In genomic region chr6:84156306-84156705, GRCh38 we compare ENCODE assay signal across 30 cellular contexts.
"Had no signal": no experiment of that assay in that cellular context is flagged by ENCODE, and none has a peak within 500 bp of the region (broad histone marks: within the 10 kb centered on the region; RNA-seq: fewer than 3 reads in every experiment).

No MANE protein-coding gene starts in this region.

- H3K36me3 ChIP-seq: ovary, right lobe of liver, uterus had no signal

- H3K27ac Mint-ChIP-seq: naive thymus-derived CD4-positive, alpha-beta T cell; natural killer cell; progenitor cell of endocrine pancreas; stimulated activated memory B cell treated with anti-CD40 and anti-IgM and Interleukin-4, amounts not matched to agents 10 μg/mL and 1 μg/mL and 100 μg/mL, for 72 hours; stimulated activated naive CD8-positive, alpha-beta T cell treated with anti-CD3 and anti-CD28 coated beads, Interleukin-15, amount 100 ng/mL, for 72 hours; type B pancreatic cell had no signal

- H3K4me3 ChIP-seq: ovary, psoas muscle, right lobe of liver, sigmoid colon, suprapubic skin, testis, tibial artery, transverse colon, upper lobe of right lung, uterus had no signal

- H3K9me3 Mint-ChIP-seq: natural killer cell; nephron; neural crest cell; stimulated activated naive CD8-positive, alpha-beta T cell treated with anti-CD3 and anti-CD28 coated beads, Interleukin-15, amount 100 ng/mL, for 72 hours; type B pancreatic cell had no signal

- FAIRE-seq: small intestine had no signal

- H3K4me3 Mint-ChIP-seq: naive thymus-derived CD4-positive, alpha-beta T cell; natural killer cell; nephron; neural crest cell; stimulated activated memory B cell treated with anti-CD40 and anti-IgM and Interleukin-4, amounts not matched to agents 10 μg/mL and 1 μg/mL and 100 μg/mL, for 72 hours; stimulated activated naive CD8-positive, alpha-beta T cell treated with anti-CD3 and anti-CD28 coated beads, Interleukin-15, amount 100 ng/mL, for 72 hours; type B pancreatic cell had no signal

- H3K27me3 ChIP-seq: neutrophil, ovary, right lobe of liver, sigmoid colon, suprapubic skin, testis, tibial artery, transverse colon, upper lobe of right lung, uterus had no signal

- ATAC-seq: naive thymus-derived CD4-positive, alpha-beta T cell; natural killer cell; psoas muscle; right cardiac atrium; right lobe of liver; stimulated activated memory B cell treated with anti-CD40 and anti-IgM and Interleukin-4, amounts not matched to agents 10 μg/mL and 1 μg/mL and 100 μg/mL, for 72 hours; stimulated activated naive CD8-positive, alpha-beta T cell treated with anti-CD3 and anti-CD28 coated beads, Interleukin-15, amount 100 ng/mL, for 72 hours; stimulated activated naive CD8-positive, alpha-beta T cell treated with anti-CD3 and anti-CD28 coated beads, Interleukin-15, Interleukin-2, amounts not matched to agents 100 U/mL and 50 U/mL, for 24 hours; upper lobe of right lung had no signal

- H3K27me3 Mint-ChIP-seq: naive thymus-derived CD4-positive, alpha-beta T cell; progenitor cell of endocrine pancreas; stimulated activated memory B cell treated with anti-CD40 and anti-IgM and Interleukin-4, amounts not matched to agents 10 μg/mL and 1 μg/mL and 100 μg/mL, for 72 hours; stimulated activated naive CD8-positive, alpha-beta T cell treated with anti-CD3 and anti-CD28 coated beads, Interleukin-15, amount 100 ng/mL, for 72 hours; type B pancreatic cell had no signal

- DNase-seq: naive thymus-derived CD4-positive, alpha-beta T cell; natural killer cell; nucleus accumbens; ovary; posterior cingulate gyrus; psoas muscle; right cardiac atrium; right lobe of liver; sigmoid colon; small intestine; stimulated activated CD4-positive, alpha-beta T cell treated with anti-CD3 and anti-CD28 coated beads, Interleukin-15, amount 100 ng/mL, for 24 hours; stimulated activated CD4-positive, alpha-beta T cell treated with anti-CD3 and anti-CD28 coated beads, Interleukin-4, amount 100 ng/mL, for 1 hour; stimulated activated CD4-positive, alpha-beta T cell treated with anti-CD3 and anti-CD28 coated beads, Interleukin-4, amount 100 ng/mL, for 4 hours; stimulated activated CD8-positive, alpha-beta memory T cell treated with anti-CD3 and anti-CD28 coated beads, Interleukin-4, amount 100 ng/mL, for 48 hours; stimulated activated naive CD4-positive, alpha-beta T cell; stimulated activated naive CD8-positive, alpha-beta T cell treated with anti-CD3 and anti-CD28 coated beads, Interleukin-15, amount 100 ng/mL, for 72 hours; stimulated activated naive CD8-positive, alpha-beta T cell treated with anti-CD3 and anti-CD28 coated beads, Interleukin-15, Interleukin-2, amounts not matched to agents 100 U/mL and 50 U/mL, for 24 hours; substantia nigra; testis; tibial artery; transverse colon; upper lobe of right lung; uterus had no signal

- H3K4me1 Mint-ChIP-seq: naive thymus-derived CD4-positive, alpha-beta T cell; natural killer cell; nephron; neural crest cell; stimulated activated naive CD8-positive, alpha-beta T cell treated with anti-CD3 and anti-CD28 coated beads, Interleukin-15, amount 100 ng/mL, for 72 hours had no signal
